In the genomic region with DNA sequence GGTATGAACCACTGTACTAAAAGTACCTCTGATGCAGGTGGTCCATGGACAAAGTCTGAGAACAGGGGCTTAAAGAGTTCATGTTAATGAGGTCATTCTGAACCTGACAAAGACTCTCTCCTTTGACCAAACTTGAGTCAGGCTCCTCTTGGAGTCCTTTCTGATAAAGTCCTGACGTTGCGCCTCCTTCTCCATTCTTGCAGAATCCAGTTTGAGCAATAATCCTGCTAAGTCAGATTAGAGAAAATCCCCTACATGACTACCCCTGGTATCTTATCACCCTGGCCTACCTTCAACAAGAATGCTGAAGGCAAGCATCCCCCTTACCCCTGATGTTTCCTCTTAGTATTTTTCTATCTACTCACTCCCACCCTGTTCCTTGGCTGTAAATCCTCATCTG, we compare ENCODE assay signal across 17 cellular contexts. TPM values are rescaled to one million over a fixed set of nuclear protein-coding genes. Genes with fewer than 3 reads are reported as not detected.
"Had no signal": no experiment of that assay in that cellular context is flagged by ENCODE, and none has a peak within 500 bp of the region (broad histone marks: within the 10 kb centered on the region; RNA-seq: fewer than 3 reads in every experiment).

No MANE protein-coding gene starts in this region.

- FAIRE-seq: kidney had no signal

- ATAC-seq: activated T-helper 17 cell treated with anti-CD3 and anti-CD28 coated beads, Interleukin-2, amount 50 U/mL, for 72 hours; left lung; sciatic nerve; SK-N-SH treated with all-trans-retinoic acid at 6 μM for 48 hours had no signal

- H3K27ac Mint-ChIP-seq: activated naive CD4-positive, alpha-beta T cell treated with anti-CD3 and anti-CD28 coated beads for 36 hours had no signal

- H3K27me3 Mint-ChIP-seq: activated T-helper 17 cell treated with anti-CD3 and anti-CD28 coated beads, Interleukin-2, amount 50 U/mL, for 72 hours had no signal

- H3K4me1 Mint-ChIP-seq: activated T-helper 17 cell treated with anti-CD3 and anti-CD28 coated beads, Interleukin-2, amount 50 U/mL, for 72 hours had no signal

- H3K9me3 ChIP-seq: esophagus muscularis mucosa, left lung, ovary, thyroid gland had no signal

- H3K4me3 ChIP-seq: cardiac muscle cell, esophagus muscularis mucosa, left lung, neural progenitor cell, ovary, thyroid gland had no signal

- H3K9me3 Mint-ChIP-seq: activated naive CD4-positive, alpha-beta T cell treated with anti-CD3 and anti-CD28 coated beads for 36 hours; activated T-helper 17 cell treated with anti-CD3 and anti-CD28 coated beads, Interleukin-2, amount 50 U/mL, for 72 hours; neural progenitor cell had no signal

- DNase-seq: activated CD4-positive, CD25-positive, alpha-beta regulatory T cell treated with anti-CD3 and anti-CD28 coated beads, Interleukin-2, amount 50 U/mL, for 72 hours; activated naive CD4-positive, alpha-beta T cell treated with anti-CD3 and anti-CD28 coated beads for 36 hours; hippocampal formation; kidney; left lung; ovary; stimulated activated CD4-positive, alpha-beta T cell treated with anti-CD3 and anti-CD28 coated beads, Interleukin-1b, Interleukin-23, amount 100 ng/mL, for 48 hours; T-helper 1 cell; T1000; thyroid gland had no signal

- H3K36me3 ChIP-seq: neural progenitor cell, ovary had no signal

- H3K27ac ChIP-seq: cardiac muscle cell, left lung, neural progenitor cell, ovary, thyroid gland had no signal

- H3K4me3 Mint-ChIP-seq: activated naive CD4-positive, alpha-beta T cell treated with anti-CD3 and anti-CD28 coated beads for 36 hours; activated T-helper 17 cell treated with anti-CD3 and anti-CD28 coated beads, Interleukin-2, amount 50 U/mL, for 72 hours; neural progenitor cell had no signal

- H3K27me3 ChIP-seq: cardiac muscle cell, esophagus muscularis mucosa, left lung, neural progenitor cell, ovary, thyroid gland had no signal

RNA-seq across cellular contexts. Expression of a gene that starts 46.0 kb away (rescaled TPM):
- total RNA-seq: activated CD8-positive, alpha-beta memory T cell treated with anti-CD3 and anti-CD28 coated beads for 36 hours; activated naive CD4-positive, alpha-beta T cell treated with anti-CD3 and anti-CD28 coated beads for 36 hours; left lung; thyroid gland had no signal
